7 cellular contexts compared by ENCODE assay signal in the genomic region with DNA sequence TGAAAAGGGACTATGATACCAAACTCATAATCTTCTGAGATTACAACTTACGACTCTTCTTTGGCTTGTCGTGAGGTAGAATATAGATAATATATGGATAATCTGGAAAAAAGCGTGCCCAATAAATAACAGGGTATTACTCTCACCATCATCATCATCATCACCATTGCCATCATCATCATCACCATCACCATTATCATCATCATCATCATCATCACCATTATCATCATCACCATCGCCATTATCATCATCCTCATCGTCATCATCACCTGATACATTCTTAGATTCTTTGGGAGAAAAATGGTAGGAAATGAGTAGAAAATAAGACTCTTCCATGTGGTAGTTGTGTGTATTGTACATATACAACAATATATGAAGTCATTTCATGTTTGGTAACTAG.
"Had no signal": no experiment of that assay in that cellular context is flagged by ENCODE, and none has a peak within 500 bp of the region (broad histone marks: within the 10 kb centered on the region; RNA-seq: fewer than 3 reads in every experiment).

No MANE protein-coding gene starts in this region.

- H3K4me3 Mint-ChIP-seq: GM23338, H9 had no signal

- H3K4me3 ChIP-seq: GM23338, K562 had no signal

- FAIRE-seq: K562 had no signal

- H3K27ac Mint-ChIP-seq: GM23338, H9 had no signal

- DNase-seq: H9, HCEC 1CT, IMR-90, Kasumi-1, KG1 had no signal

- H2AFZ ChIP-seq: GM23338 had no signal

- H3K9me3 Mint-ChIP-seq: GM23338, H9 had no signal

- H3K4me2 ChIP-seq: GM23338 had no signal
